In genomic region chr1:119279441-119280415, GRCh38 we compare ENCODE assay signal across 12 cellular contexts.
DNase-seq lines count a peak whose midpoint lies in the region; ATAC-seq and TF ChIP-seq lines count a peak whose summit lies in the region.
"Had no signal": no experiment of that assay in that cellular context is flagged by ENCODE, and none has a peak within 500 bp of the region (broad histone marks: within the 10 kb centered on the region; RNA-seq: fewer than 3 reads in every experiment).

No MANE protein-coding gene starts in this region.

- no peak for ATAC-seq in HG03460 (IDR thresholded peaks at IDR 0.05; ENCODE audit: unreplicated experiment)
- ATAC-seq: activated naive CD4-positive, alpha-beta T cell treated with anti-CD3 and anti-CD28 coated beads, Interleukin-2, amount 50 U/mL, for 72 hours; stimulated activated naive CD8-positive, alpha-beta T cell treated with anti-CD3 and anti-CD28 coated beads, Interleukin-15, Interleukin-2, amounts not matched to agents 100 U/mL and 50 U/mL, for 24 hours had no signal

- H3K27ac ChIP-seq in SK-N-SH (ENCODE audit: low read depth in 2 of 2, low read length in 1 of 2): peak overlapping the region; percentile 73 to 84

- H3K9ac ChIP-seq in SK-N-SH: peak overlapping the region; percentile 10; the same call in 1 of the 2 replicates

- H3K4me2 ChIP-seq in SK-N-SH: peak overlapping the region; percentile 36; the same call in 1 of the 2 replicates

- H3K4me1 ChIP-seq in SK-N-SH (ENCODE audit: control insufficient read depth in 1 of 2, insufficient read depth in 2 of 2, low read depth in 1 of 2, low read length in 1 of 2): peaks cover 5 to 11% of the 10 kb centered on the region in 2 experiments; a peak in 3 of 4 replicates

- no peak overlapping the region for H3K4me3 ChIP-seq in SK-N-SH (ENCODE audit: low read depth in 2 of 2, low read length in 1 of 2)
- H3K4me3 ChIP-seq in fibroblast of the aortic adventitia (ENCODE audit: low read depth, low read length): no peak overlapping the region
- H3K4me3 ChIP-seq: sigmoid colon had no signal

- no peaks in the 10 kb centered on the region for H3K36me3 ChIP-seq in SK-N-SH (replicated peaks in 1 of 2; ENCODE audit: control insufficient read depth in 1 of 2, insufficient read depth in 2 of 2, low read length in 1 of 2)
- H3K36me3 ChIP-seq: sigmoid colon had no signal

- DNase-seq in HCEC 1CT (peak; percentile 89), SK-N-SH (peak; percentile 5), fibroblast of the aortic adventitia (ENCODE audit: low read depth) (peak; percentile 83), putamen (ENCODE audit: low spot score) (peak; percentile 20), NCI-H1694 treated with DMSO at 0.1 percent for 48 hours (lab: John Stamatoyannopoulos, UW) (no peak), GM20000 (ENCODE audit: low spot score) (no peak), KBM-7 (no peak)
- DNase-seq: NCI-H2081 treated with DMSO at 0.1 percent for 48 hours; sigmoid colon; stimulated activated naive CD8-positive, alpha-beta T cell treated with anti-CD3 and anti-CD28 coated beads, Interleukin-15, Interleukin-2, amounts not matched to agents 100 U/mL and 50 U/mL, for 24 hours had no signal

- TF ChIP-seq RAD21 in SK-N-SH (IDR thresholded peaks at IDR 0.05; ENCODE audit: low read length): no peak

- peak overlapping the region; percentile 85 for H2AFZ ChIP-seq in SK-N-SH (ENCODE audit: low read depth)

- no peaks in the 10 kb centered on the region for H3K9me3 ChIP-seq in SK-N-SH
- H3K9me3 ChIP-seq: sigmoid colon had no signal

- in situ Hi-C loops in KBM-7 (cut with MboI; ENCODE audit: low pct_unique_long_range_greater_than_20kb, low sequenced_read_pairs): no loop called here

- POLR2A ChIA-PET in SK-N-SH (lab: Yijun Ruan, JAX): no interaction called here

- TF ChIP-seq EP300 in SK-N-SH (IDR thresholded peaks at IDR 0.05; ENCODE audit: borderline replicate concordance in 1 of 2, low read depth in 1 of 2, low read length in 1 of 2): peak in 1 of 2 experiments; percentile 87; a peak in 1 of 4 replicates

- no peak for TF ChIP-seq CTCF in SK-N-SH (IDR thresholded peaks at IDR 0.05)
- TF ChIP-seq CTCF in fibroblast of the aortic adventitia (IDR thresholded peaks at IDR 0.05; ENCODE audit: insufficient read depth, low read length): no peak
- TF ChIP-seq CTCF in GM20000 (IDR thresholded peaks at IDR 0.05; ENCODE audit: extremely low read depth, missing control alignments): no peak

- 5% methylated on average over 8 of the region's 8 CpGs for WGBS in SK-N-SH (ENCODE audit: low lambda C conversion rate)

- H4K20me1 ChIP-seq in SK-N-SH (ENCODE audit: insufficient read depth): no peaks in the 10 kb centered on the region

- CTCF ChIA-PET in SK-N-SH (lab: Yijun Ruan, JAX): interaction anchor here (1.7 kb wide), 1 partner anchor 9 kb away, joined by 4 read pairs; no protein-coding TSS in a partner anchor

- H3K9me2 ChIP-seq in SK-N-SH: no peaks in the 10 kb centered on the region

- H3K27me3 ChIP-seq in SK-N-SH (ENCODE audit: insufficient read depth): no peaks in the 10 kb centered on the region
- H3K27me3 ChIP-seq: sigmoid colon had no signal

- H3K79me2 ChIP-seq in SK-N-SH (ENCODE audit: insufficient read depth): no peaks in the 10 kb centered on the region

- H3F3A ChIP-seq in SK-N-SH (replicated peaks; ENCODE audit: insufficient read depth): peaks cover 8% of the 10 kb centered on the region

TF ChIP-seq in SK-N-SH, 30 proteins besides CTCF, POLR2A, EP300 and RAD21 (continues in another document):
- TF ChIP-seq SMC3 (IDR thresholded peaks at IDR 0.05; ENCODE audit: low read depth, low read length): no peak
- no peak for TF ChIP-seq ELF1 (IDR thresholded peaks at IDR 0.05)
- no peak for TF ChIP-seq EZH2phosphoT487 (IDR thresholded peaks at IDR 0.05; ENCODE audit: borderline replicate concordance, low read depth)
- TF ChIP-seq NFIC (IDR thresholded peaks at IDR 0.05; ENCODE audit: borderline replicate concordance): peak; percentile 71
- TF ChIP-seq MXI1 (IDR thresholded peaks at IDR 0.05; ENCODE audit: low read depth, low read length): no peak
- TF ChIP-seq POLR2AphosphoS5 (IDR thresholded peaks at IDR 0.05; ENCODE audit: low read depth, low read length): peak; percentile 25; the same call in 1 of the 2 replicates
- no peak for TF ChIP-seq TAF1 (IDR thresholded peaks at IDR 0.05; ENCODE audit: borderline replicate concordance, low read depth, low read length)
- no peak for TF ChIP-seq GABPA (IDR thresholded peaks at IDR 0.05; ENCODE audit: low read depth)
- TF ChIP-seq MEF2A (IDR thresholded peaks at IDR 0.05; ENCODE audit: borderline replicate concordance, low read depth): no peak
- no peak for TF ChIP-seq NRF1 (IDR thresholded peaks at IDR 0.05; ENCODE audit: low read depth, low read length)
- no peak for TF ChIP-seq USF2 (IDR thresholded peaks at IDR 0.05; ENCODE audit: borderline replicate concordance, low read depth, low read length)
- no peak for TF ChIP-seq REST (IDR thresholded peaks at IDR 0.05; ENCODE audit: low read depth, low read length)
- TF ChIP-seq ZBTB33 (IDR thresholded peaks at IDR 0.05; ENCODE audit: borderline replicate concordance, low read depth): peak; percentile 32; the same call in 1 of the 2 replicates
- no peak for TF ChIP-seq IRF3 (IDR thresholded peaks at IDR 0.05; ENCODE audit: low read depth, low read length)
- TF ChIP-seq TEAD4 (IDR thresholded peaks at IDR 0.05; ENCODE audit: borderline replicate concordance, insufficient read depth): peak; percentile 94
- TF ChIP-seq MAX (IDR thresholded peaks at IDR 0.05; ENCODE audit: low read depth): no peak
- peak; percentile 86 for TF ChIP-seq TCF12 (IDR thresholded peaks at IDR 0.05)
- TF ChIP-seq FOSL2 (IDR thresholded peaks at IDR 0.05; ENCODE audit: borderline replicate concordance, low read depth): peak; percentile 99
- TF ChIP-seq CHD2 (IDR thresholded peaks at IDR 0.05; ENCODE audit: low read length, partially characterized antibody): no peak
- no peak for TF ChIP-seq GATA2 (CRISPR knock-in tag; IDR thresholded peaks at IDR 0.05)
- no peak for TF ChIP-seq FOXM1 (IDR thresholded peaks at IDR 0.05; ENCODE audit: low read depth)

Comparison
In these comparisons a context has a peak if more than half of its experiments do, and no peak if none do; other contexts are left out.
1. DNase-seq: peak in HCEC 1CT (single experiment), SK-N-SH (single experiment), fibroblast of the aortic adventitia (single experiment) and putamen (single experiment); none in NCI-H1694 treated with DMSO at 0.1 percent for 48 hours (single experiment), GM20000 (single experiment) and KBM-7 (single experiment).